In the genomic region with DNA sequence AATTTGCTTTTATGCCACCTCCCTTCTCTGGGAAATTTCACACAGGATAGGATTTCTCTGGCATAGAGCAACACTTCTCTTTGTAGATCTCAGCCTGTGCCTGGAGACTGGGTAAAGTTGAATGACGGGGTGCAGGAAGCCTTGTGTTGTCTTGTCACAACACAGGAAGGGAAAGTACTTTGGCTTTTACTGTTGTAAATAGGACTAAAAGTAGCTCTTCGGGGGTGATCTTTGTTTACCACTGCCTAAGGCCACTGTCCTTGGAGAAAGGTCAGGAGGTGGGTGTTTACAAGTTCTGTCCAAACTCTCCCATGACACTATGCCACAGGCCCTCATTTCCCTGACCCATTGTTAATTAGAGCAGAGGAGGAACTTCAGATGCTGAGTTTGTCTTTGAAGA, we compare ENCODE assay signal across 1 cellular context.
TF ChIP-seq lines count a peak whose summit lies in the region.

No MANE protein-coding gene starts in this region.

TF ChIP-seq in HepG2, 621 proteins besides CTCF, POLR2A, EP300 and RAD21 (continued from another document and continues in another):
- TF ChIP-seq, protein P1, sequence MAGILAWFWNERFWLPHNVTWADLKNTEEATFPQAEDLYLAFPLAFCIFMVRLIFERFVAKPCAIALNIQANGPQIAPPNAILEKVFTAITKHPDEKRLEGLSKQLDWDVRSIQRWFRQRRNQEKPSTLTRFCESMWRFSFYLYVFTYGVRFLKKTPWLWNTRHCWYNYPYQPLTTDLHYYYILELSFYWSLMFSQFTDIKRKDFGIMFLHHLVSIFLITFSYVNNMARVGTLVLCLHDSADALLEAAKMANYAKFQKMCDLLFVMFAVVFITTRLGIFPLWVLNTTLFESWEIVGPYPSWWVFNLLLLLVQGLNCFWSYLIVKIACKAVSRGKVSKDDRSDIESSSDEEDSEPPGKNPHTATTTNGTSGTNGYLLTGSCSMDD (CRISPR knock-in tag; IDR thresholded peaks at IDR 0.05), result no peak
- TF ChIP-seq FOXK1 (CRISPR knock-in tag; IDR thresholded peaks at IDR 0.05; ENCODE audit: borderline replicate concordance, low read depth), result peak; percentile 76; the same call in 1 of the 2 replicates
- TF ChIP-seq YY1 (IDR thresholded peaks at IDR 0.05; ENCODE audit: insufficient read depth, insufficient replicate concordance, low read depth, low read length), result no peak
- no peak for TF ChIP-seq ZFAT (CRISPR knock-in tag; conservative IDR thresholded peaks at IDR 0.05)
- TF ChIP-seq ZNF263 (CRISPR knock-in tag; IDR thresholded peaks at IDR 0.05), result no peak
- TF ChIP-seq, protein P2, sequence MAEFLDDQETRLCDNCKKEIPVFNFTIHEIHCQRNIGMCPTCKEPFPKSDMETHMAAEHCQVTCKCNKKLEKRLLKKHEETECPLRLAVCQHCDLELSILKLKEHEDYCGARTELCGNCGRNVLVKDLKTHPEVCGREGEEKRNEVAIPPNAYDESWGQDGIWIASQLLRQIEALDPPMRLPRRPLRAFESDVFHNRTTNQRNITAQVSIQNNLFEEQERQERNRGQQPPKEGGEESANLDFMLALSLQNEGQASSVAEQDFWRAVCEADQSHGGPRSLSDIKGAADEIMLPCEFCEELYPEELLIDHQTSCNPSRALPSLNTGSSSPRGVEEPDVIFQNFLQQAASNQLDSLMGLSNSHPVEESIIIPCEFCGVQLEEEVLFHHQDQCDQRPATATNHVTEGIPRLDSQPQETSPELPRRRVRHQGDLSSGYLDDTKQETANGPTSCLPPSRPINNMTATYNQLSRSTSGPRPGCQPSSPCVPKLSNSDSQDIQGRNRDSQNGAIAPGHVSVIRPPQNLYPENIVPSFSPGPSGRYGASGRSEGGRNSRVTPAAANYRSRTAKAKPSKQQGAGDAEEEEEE (CRISPR knock-in tag; IDR thresholded peaks at IDR 0.05; ENCODE audit: borderline replicate concordance), result no peak
- TF ChIP-seq, protein P3, sequence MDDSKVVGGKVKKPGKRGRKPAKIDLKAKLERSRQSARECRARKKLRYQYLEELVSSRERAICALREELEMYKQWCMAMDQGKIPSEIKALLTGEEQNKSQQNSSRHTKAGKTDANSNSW (CRISPR knock-in tag; IDR thresholded peaks at IDR 0.05; ENCODE audit: borderline replicate concordance), result no peak
- no peak for TF ChIP-seq ZNF441 (CRISPR knock-in tag; IDR thresholded peaks at IDR 0.05; ENCODE audit: borderline replicate concordance)
- TF ChIP-seq, protein P4, sequence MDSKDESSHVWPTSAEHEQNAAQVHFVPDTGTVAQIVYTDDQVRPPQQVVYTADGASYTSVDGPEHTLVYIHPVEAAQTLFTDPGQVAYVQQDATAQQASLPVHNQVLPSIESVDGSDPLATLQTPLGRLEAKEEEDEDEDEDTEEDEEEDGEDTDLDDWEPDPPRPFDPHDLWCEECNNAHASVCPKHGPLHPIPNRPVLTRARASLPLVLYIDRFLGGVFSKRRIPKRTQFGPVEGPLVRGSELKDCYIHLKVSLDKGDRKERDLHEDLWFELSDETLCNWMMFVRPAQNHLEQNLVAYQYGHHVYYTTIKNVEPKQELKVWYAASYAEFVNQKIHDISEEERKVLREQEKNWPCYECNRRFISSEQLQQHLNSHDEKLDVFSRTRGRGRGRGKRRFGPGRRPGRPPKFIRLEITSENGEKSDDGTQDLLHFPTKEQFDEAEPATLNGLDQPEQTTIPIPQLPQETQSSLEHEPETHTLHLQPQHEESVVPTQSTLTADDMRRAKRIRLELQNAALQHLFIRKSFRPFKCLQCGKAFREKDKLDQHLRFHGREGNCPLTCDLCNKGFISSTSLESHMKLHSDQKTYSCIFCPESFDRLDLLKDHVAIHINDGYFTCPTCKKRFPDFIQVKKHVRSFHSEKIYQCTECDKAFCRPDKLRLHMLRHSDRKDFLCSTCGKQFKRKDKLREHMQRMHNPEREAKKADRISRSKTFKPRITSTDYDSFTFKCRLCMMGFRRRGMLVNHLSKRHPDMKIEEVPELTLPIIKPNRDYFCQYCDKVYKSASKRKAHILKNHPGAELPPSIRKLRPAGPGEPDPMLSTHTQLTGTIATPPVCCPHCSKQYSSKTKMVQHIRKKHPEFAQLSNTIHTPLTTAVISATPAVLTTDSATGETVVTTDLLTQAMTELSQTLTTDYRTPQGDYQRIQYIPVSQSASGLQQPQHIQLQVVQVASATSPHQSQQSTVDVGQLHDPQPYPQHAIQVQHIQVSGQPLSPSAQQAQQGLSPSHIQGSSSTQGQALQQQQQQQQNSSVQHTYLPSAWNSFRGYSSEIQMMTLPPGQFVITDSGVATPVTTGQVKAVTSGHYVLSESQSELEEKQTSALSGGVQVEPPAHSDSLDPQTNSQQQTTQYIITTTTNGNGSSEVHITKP (CRISPR knock-in tag; IDR thresholded peaks at IDR 0.05; ENCODE audit: low read depth), result 0 out of 2 replicates have a peak, but pooled peaks have one; percentile 22
- TF ChIP-seq NFE2 (CRISPR knock-in tag; IDR thresholded peaks at IDR 0.05), result no peak
- no peak for TF ChIP-seq ZFP36 (IDR thresholded peaks at IDR 0.05; ENCODE audit: borderline replicate concordance, low read depth, low read length, partially characterized antibody)
- no peak for TF ChIP-seq ZNF44 (CRISPR knock-in tag; IDR thresholded peaks at IDR 0.05)
- no peak for TF ChIP-seq RBAK (CRISPR knock-in tag; IDR thresholded peaks at IDR 0.05)
- TF ChIP-seq PHF20 (CRISPR knock-in tag; IDR thresholded peaks at IDR 0.05), result no peak
- TF ChIP-seq CREB1 (IDR thresholded peaks at IDR 0.05), result no peak
- TF ChIP-seq CREB1 (CRISPR knock-in tag; IDR thresholded peaks at IDR 0.05), result no peak
- TF ChIP-seq FOXC1 (CRISPR knock-in tag; IDR thresholded peaks at IDR 0.05; ENCODE audit: borderline replicate concordance), result no peak
- TF ChIP-seq, protein P5, sequence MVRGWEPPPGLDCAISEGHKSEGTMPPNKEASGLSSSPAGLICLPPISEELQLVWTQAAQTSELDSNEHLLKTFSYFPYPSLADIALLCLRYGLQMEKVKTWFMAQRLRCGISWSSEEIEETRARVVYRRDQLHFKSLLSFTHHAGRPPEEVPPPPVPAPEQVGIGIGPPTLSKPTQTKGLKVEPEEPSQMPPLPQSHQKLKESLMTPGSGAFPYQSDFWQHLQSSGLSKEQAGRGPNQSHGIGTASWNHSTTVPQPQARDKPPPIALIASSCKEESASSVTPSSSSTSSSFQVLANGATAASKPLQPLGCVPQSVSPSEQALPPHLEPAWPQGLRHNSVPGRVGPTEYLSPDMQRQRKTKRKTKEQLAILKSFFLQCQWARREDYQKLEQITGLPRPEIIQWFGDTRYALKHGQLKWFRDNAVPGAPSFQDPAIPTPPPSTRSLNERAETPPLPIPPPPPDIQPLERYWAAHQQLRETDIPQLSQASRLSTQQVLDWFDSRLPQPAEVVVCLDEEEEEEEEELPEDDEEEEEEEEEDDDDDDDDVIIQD (CRISPR knock-in tag; IDR thresholded peaks at IDR 0.05; ENCODE audit: low read depth), result peak; percentile 69; the same call in 1 of the 2 replicates
- TF ChIP-seq PRMT3 (CRISPR knock-in tag; IDR thresholded peaks at IDR 0.05; ENCODE audit: borderline replicate concordance, low read depth), result no peak
- peak; percentile 13; the same call in 1 of the 2 replicates for TF ChIP-seq FOXK2 (IDR thresholded peaks at IDR 0.05)
- no peak for TF ChIP-seq ZNF737 (CRISPR knock-in tag; IDR thresholded peaks at IDR 0.05; ENCODE audit: borderline replicate concordance)
- no peak for TF ChIP-seq ZNF143 (CRISPR knock-in tag; IDR thresholded peaks at IDR 0.05)
- TF ChIP-seq, protein P6, sequence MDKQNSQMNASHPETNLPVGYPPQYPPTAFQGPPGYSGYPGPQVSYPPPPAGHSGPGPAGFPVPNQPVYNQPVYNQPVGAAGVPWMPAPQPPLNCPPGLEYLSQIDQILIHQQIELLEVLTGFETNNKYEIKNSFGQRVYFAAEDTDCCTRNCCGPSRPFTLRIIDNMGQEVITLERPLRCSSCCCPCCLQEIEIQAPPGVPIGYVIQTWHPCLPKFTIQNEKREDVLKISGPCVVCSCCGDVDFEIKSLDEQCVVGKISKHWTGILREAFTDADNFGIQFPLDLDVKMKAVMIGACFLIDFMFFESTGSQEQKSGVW (CRISPR knock-in tag; IDR thresholded peaks at IDR 0.05; ENCODE audit: borderline replicate concordance), result no peak
- TF ChIP-seq ZNF124 (CRISPR knock-in tag; IDR thresholded peaks at IDR 0.05), result no peak
- TF ChIP-seq RXRB (CRISPR knock-in tag; IDR thresholded peaks at IDR 0.05; ENCODE audit: borderline replicate concordance), result peak; percentile 93
- TF ChIP-seq, protein P7, sequence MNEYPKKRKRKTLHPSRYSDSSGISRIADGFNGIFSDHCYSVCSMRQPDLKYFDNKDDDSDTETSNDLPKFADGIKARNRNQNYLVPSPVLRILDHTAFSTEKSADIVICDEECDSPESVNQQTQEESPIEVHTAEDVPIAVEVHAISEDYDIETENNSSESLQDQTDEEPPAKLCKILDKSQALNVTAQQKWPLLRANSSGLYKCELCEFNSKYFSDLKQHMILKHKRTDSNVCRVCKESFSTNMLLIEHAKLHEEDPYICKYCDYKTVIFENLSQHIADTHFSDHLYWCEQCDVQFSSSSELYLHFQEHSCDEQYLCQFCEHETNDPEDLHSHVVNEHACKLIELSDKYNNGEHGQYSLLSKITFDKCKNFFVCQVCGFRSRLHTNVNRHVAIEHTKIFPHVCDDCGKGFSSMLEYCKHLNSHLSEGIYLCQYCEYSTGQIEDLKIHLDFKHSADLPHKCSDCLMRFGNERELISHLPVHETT (CRISPR knock-in tag; conservative IDR thresholded peaks at IDR 0.05), result no peak
- TF ChIP-seq SIX4 (CRISPR knock-in tag; IDR thresholded peaks at IDR 0.05), result no peak
- no peak for TF ChIP-seq ZNF878 (CRISPR knock-in tag; IDR thresholded peaks at IDR 0.05)
- TF ChIP-seq, protein P8, sequence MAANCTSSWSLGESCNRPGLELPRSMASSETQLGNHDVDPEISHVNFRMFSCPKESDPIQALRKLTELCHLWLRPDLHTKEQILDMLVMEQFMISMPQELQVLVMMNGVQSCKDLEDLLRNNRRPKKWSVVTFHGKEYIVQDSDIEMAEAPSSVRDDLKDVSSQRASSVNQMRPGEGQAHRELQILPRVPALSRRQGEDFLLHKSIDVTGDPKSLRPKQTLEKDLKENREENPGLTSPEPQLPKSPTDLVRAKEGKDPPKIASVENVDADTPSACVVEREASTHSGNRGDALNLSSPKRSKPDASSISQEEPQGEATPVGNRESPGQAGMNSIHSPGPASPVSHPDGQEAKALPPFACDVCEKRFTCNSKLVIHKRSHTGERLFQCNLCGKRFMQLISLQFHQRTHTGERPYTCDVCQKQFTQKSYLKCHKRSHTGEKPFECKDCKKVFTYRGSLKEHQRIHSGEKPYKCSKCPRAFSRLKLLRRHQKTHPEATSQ (CRISPR knock-in tag; IDR thresholded peaks at IDR 0.05; ENCODE audit: borderline replicate concordance), result no peak
- no peak for TF ChIP-seq NFRKB (IDR thresholded peaks at IDR 0.05)
- no peak for TF ChIP-seq ZBTB3 (CRISPR knock-in tag; IDR thresholded peaks at IDR 0.05; ENCODE audit: borderline replicate concordance, low read depth)
- TF ChIP-seq ZNF17 (CRISPR knock-in tag; IDR thresholded peaks at IDR 0.05), result no peak
- peak; percentile 86 for TF ChIP-seq SOX5 (CRISPR knock-in tag; IDR thresholded peaks at IDR 0.05; ENCODE audit: borderline replicate concordance)
- TF ChIP-seq MAFF (IDR thresholded peaks at IDR 0.05; ENCODE audit: low read depth, low read length), result no peak
- TF ChIP-seq, protein P9, sequence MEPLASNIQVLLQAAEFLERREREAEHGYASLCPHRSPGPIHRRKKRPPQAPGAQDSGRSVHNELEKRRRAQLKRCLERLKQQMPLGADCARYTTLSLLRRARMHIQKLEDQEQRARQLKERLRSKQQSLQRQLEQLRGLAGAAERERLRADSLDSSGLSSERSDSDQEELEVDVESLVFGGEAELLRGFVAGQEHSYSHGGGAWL (CRISPR knock-in tag; IDR thresholded peaks at IDR 0.05), result no peak
- no peak for TF ChIP-seq MTF2 (CRISPR knock-in tag; IDR thresholded peaks at IDR 0.05; ENCODE audit: borderline replicate concordance)
- TF ChIP-seq, protein P10, sequence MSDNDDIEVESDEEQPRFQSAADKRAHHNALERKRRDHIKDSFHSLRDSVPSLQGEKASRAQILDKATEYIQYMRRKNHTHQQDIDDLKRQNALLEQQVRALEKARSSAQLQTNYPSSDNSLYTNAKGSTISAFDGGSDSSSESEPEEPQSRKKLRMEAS (IDR thresholded peaks at IDR 0.05), result peak; percentile 26; the same call in 1 of the 2 replicates
- TF ChIP-seq ZNF589 (CRISPR knock-in tag; conservative IDR thresholded peaks at IDR 0.05), result no peak
- TF ChIP-seq, protein P11, sequence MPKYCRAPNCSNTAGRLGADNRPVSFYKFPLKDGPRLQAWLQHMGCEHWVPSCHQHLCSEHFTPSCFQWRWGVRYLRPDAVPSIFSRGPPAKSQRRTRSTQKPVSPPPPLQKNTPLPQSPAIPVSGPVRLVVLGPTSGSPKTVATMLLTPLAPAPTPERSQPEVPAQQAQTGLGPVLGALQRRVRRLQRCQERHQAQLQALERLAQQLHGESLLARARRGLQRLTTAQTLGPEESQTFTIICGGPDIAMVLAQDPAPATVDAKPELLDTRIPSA (CRISPR knock-in tag; IDR thresholded peaks at IDR 0.05; ENCODE audit: borderline replicate concordance), result no peak
- TF ChIP-seq, protein P12, sequence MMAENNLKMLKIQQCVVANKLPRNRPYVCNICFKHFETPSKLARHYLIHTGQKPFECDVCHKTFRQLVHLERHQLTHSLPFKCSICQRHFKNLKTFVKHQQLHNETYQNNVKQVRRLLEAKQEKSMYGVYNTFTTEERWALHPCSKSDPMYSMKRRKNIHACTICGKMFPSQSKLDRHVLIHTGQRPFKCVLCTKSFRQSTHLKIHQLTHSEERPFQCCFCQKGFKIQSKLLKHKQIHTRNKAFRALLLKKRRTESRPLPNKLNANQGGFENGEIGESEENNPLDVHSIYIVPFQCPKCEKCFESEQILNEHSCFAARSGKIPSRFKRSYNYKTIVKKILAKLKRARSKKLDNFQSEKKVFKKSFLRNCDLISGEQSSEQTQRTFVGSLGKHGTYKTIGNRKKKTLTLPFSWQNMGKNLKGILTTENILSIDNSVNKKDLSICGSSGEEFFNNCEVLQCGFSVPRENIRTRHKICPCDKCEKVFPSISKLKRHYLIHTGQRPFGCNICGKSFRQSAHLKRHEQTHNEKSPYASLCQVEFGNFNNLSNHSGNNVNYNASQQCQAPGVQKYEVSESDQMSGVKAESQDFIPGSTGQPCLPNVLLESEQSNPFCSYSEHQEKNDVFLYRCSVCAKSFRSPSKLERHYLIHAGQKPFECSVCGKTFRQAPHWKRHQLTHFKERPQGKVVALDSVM (CRISPR knock-in tag; IDR thresholded peaks at IDR 0.05), result no peak
- TF ChIP-seq, protein P13, sequence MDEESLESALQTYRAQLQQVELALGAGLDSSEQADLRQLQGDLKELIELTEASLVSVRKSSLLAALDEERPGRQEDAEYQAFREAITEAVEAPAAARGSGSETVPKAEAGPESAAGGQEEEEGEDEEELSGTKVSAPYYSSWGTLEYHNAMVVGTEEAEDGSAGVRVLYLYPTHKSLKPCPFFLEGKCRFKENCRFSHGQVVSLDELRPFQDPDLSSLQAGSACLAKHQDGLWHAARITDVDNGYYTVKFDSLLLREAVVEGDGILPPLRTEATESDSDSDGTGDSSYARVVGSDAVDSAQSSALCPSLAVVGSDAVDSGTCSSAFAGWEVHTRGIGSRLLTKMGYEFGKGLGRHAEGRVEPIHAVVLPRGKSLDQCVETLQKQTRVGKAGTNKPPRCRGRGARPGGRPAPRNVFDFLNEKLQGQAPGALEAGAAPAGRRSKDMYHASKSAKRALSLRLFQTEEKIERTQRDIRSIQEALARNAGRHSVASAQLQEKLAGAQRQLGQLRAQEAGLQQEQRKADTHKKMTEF (CRISPR knock-in tag; IDR thresholded peaks at IDR 0.05), result peak; percentile 62
- TF ChIP-seq, protein P14, sequence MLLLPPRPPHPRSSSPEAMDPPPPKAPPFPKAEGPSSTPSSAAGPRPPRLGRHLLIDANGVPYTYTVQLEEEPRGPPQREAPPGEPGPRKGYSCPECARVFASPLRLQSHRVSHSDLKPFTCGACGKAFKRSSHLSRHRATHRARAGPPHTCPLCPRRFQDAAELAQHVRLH (CRISPR knock-in tag; IDR thresholded peaks at IDR 0.05; ENCODE audit: borderline replicate concordance, low read depth), result no peak
- TF ChIP-seq KDM2A (CRISPR knock-in tag; IDR thresholded peaks at IDR 0.05; ENCODE audit: borderline replicate concordance, low read depth), result no peak
- no peak for TF ChIP-seq HOXA7 (CRISPR knock-in tag; IDR thresholded peaks at IDR 0.05)
- no peak for TF ChIP-seq RBM22 (optimal IDR thresholded peaks at IDR 0.05; ENCODE audit: low read length)
- TF ChIP-seq ZNF567 (CRISPR knock-in tag; IDR thresholded peaks at IDR 0.05; ENCODE audit: borderline replicate concordance), result no peak
